8 cellular contexts compared by ENCODE assay signal in the genomic region with DNA sequence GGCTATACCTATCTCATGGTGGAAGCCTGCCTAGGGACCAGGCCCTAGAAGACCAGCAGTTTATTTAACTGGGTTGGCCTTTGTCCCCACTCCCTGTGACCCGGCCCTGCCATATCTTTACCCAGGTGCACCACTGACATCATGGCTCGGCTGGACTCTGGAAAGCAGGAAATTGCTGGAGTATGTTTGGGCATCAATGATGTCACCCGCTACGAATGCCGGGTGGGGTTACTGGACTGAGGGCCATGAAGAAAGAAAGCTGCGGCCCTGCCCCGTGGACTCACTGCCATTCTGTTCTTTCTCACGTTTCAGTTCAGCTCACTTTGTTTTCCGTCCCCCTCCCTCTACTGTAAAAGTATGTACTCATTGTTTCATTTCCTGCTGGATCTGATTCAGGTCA.
DNase-seq lines count a peak whose midpoint lies in the region; ATAC-seq, FAIRE-seq and TF ChIP-seq lines count a peak whose summit lies in the region.
"Not testable (repeated sequence)": the region's sequence is repeated elsewhere in the genome, so short reads cannot be mapped to it uniquely, and the experiment has no call there.

No MANE protein-coding gene starts in this region.

- H3K9me3 Mint-ChIP-seq in Calu3 (ENCODE audit: low read depth, unreplicated experiment); activated naive CD4-positive, alpha-beta T cell treated with anti-CD3 and anti-CD28 coated beads, Interleukin-2, amount 10 ng/mL, durations not matched to agents 7 days and 5 days: not testable (repeated sequence)

- CTCF ChIA-PET in Calu3 (lab: Charles Lee); activated naive CD4-positive, alpha-beta T cell treated with anti-CD3 and anti-CD28 coated beads, Interleukin-2, amount 10 ng/mL, durations not matched to agents 7 days and 5 days (lab: Charles Lee): not testable (repeated sequence)

- not testable (repeated sequence) for H3K4me1 Mint-ChIP-seq in Calu3 (ENCODE audit: low read depth, unreplicated experiment); activated naive CD4-positive, alpha-beta T cell treated with anti-CD3 and anti-CD28 coated beads, Interleukin-2, amount 10 ng/mL, durations not matched to agents 7 days and 5 days

- H3K27ac ChIP-seq in SJCRH30; heart right ventricle; lung (ENCODE audit: low read depth in 1 of 2, low read length in 1 of 2); small intestine (ENCODE audit: low read depth in 1 of 2, low read length in 1 of 2): not testable (repeated sequence)

- H3K36me3 Mint-ChIP-seq in Calu3 (ENCODE audit: insufficient read depth, unreplicated experiment); activated naive CD4-positive, alpha-beta T cell treated with anti-CD3 and anti-CD28 coated beads, Interleukin-2, amount 10 ng/mL, durations not matched to agents 7 days and 5 days: not testable (repeated sequence)

- not testable (repeated sequence) for H3K27me3 Mint-ChIP-seq in Calu3 (ENCODE audit: unreplicated experiment); activated naive CD4-positive, alpha-beta T cell treated with anti-CD3 and anti-CD28 coated beads, Interleukin-2, amount 10 ng/mL, durations not matched to agents 7 days and 5 days

- H3K4me3 ChIP-seq in SJCRH30; heart right ventricle; lung; small intestine (ENCODE audit: low read depth in 1 of 2, low read length in 2 of 2): not testable (repeated sequence)

- BruUV-seq in Calu3 (replicated peaks; lab: Mats Ljungman, UMichigan) = not testable (repeated sequence)

- H3K36me3 ChIP-seq in SJCRH30; heart right ventricle; lung (ENCODE audit: control insufficient read depth in 2 of 2, insufficient read depth in 2 of 2, low read length in 2 of 2); small intestine (ENCODE audit: control insufficient read depth in 2 of 2, insufficient read depth in 2 of 2, low read length in 2 of 2): not testable (repeated sequence)

- FAIRE-seq in small intestine (lab: Jason Lieb, UNC) = not testable (repeated sequence)

- intact Hi-C loops in Calu3 (cut with micrococcal nuclease; ENCODE audit: unreplicated experiment); heart right ventricle (cut with DNase I): not testable (repeated sequence)

- ATAC-seq in heart right ventricle; lung (ENCODE audit: insufficient read depth, low FRiP score): not testable (repeated sequence)

- H3K27ac Mint-ChIP-seq in Calu3 (ENCODE audit: unreplicated experiment); activated naive CD4-positive, alpha-beta T cell treated with anti-CD3 and anti-CD28 coated beads, Interleukin-2, amount 10 ng/mL, durations not matched to agents 7 days and 5 days: not testable (repeated sequence)

- not testable (repeated sequence) for H3K9me3 ChIP-seq in SJCRH30 (replicated peaks); heart right ventricle; lung (ENCODE audit: control insufficient read depth in 2 of 2, insufficient read depth in 1 of 2, low read length in 1 of 2); small intestine (ENCODE audit: control insufficient read depth, low read depth)

- H3K27me3 ChIP-seq in SJCRH30; heart right ventricle; lung (ENCODE audit: control insufficient read depth, insufficient read depth); small intestine (ENCODE audit: control insufficient read depth in 2 of 2, insufficient read depth in 2 of 2, low read length in 2 of 2): not testable (repeated sequence)

- peak; percentile 48 for DNase-seq in Calu3
- DNase-seq in LoVo (ENCODE audit: low spot score) = peak; percentile 9
- peak; percentile 0 to 1 for DNase-seq in SJCRH30
- peak; percentile 11 for DNase-seq in activated naive CD4-positive, alpha-beta T cell treated with anti-CD3 and anti-CD28 coated beads, Interleukin-2, amount 10 ng/mL, durations not matched to agents 7 days and 5 days
- DNase-seq in dermis microvascular lymphatic vessel endothelial cell (ENCODE audit: low read depth in 2 of 2) = peak; percentile 45 to 71
- DNase-seq in heart right ventricle = peak; percentile 0 to 50
- peak; percentile 1 for DNase-seq in lung (ENCODE audit: low spot score)
- DNase-seq in small intestine = peak; percentile 41

- H3K4me3 Mint-ChIP-seq in Calu3 (ENCODE audit: low read depth, unreplicated experiment); activated naive CD4-positive, alpha-beta T cell treated with anti-CD3 and anti-CD28 coated beads, Interleukin-2, amount 10 ng/mL, durations not matched to agents 7 days and 5 days: not testable (repeated sequence)

- 47 to 59% methylated on average over 4 to 7 of the region's 9 CpGs for WGBS in heart right ventricle, 2 donors
- WGBS in lung, 2 donors = 73 to 77% methylated on average over 4 to 6 of the region's 9 CpGs
- WGBS in small intestine, 3 donors = 24 to 53% (median 53%) methylated on average over 4 to 6 of the region's 9 CpGs

- not testable (repeated sequence) for H3K4me1 ChIP-seq in SJCRH30; heart right ventricle; lung (ENCODE audit: control insufficient read depth in 2 of 2, insufficient read depth in 2 of 2, low read length in 2 of 2); small intestine (ENCODE audit: control insufficient read depth in 2 of 2, insufficient read depth in 1 of 2, low read depth in 1 of 2, low read length in 1 of 2)

- TF ChIP-seq CTCF in Calu3 (IDR thresholded peaks at IDR 0.05; ENCODE audit: unreplicated experiment); heart right ventricle (IDR thresholded peaks at IDR 0.05); lung (IDR thresholded peaks at IDR 0.05; ENCODE audit: control extremely low read depth, extremely low read depth): not testable (repeated sequence)

Comparison
In these comparisons a context has a peak if more than half of its experiments do, and no peak if none do; other contexts are left out.
1. DNase-seq: peak in every context shown above with its lines; median percentile 58 in dermis microvascular lymphatic vessel endothelial cell; 48 in Calu3; 41 in small intestine; 25 in heart right ventricle; 11 in activated naive CD4-positive, alpha-beta T cell treated with anti-CD3 and anti-CD28 coated beads, Interleukin-2, amount 10 ng/mL, durations not matched to agents 7 days and 5 days; 9 in LoVo; 1 in lung; 0 in SJCRH30.